Comparison of ENCODE assay signal across 10 cellular contexts in genomic region chr10:74266-74621, GRCh38. TPM values are rescaled to one million over a fixed set of nuclear protein-coding genes. Genes with fewer than 3 reads are reported as not detected.
DNase-seq lines count a peak whose midpoint lies in the region; ATAC-seq and TF ChIP-seq lines count a peak whose summit lies in the region.
"Not testable (repeated sequence)": the region's sequence is repeated elsewhere in the genome, so short reads cannot be mapped to it uniquely, and the experiment has no call there.
"Had no signal": no experiment of that assay in that cellular context is flagged by ENCODE, and none has a peak within 500 bp of the region (broad histone marks: within the 10 kb centered on the region; RNA-seq: fewer than 3 reads in every experiment).

No MANE protein-coding gene starts in this region.

- not testable (repeated sequence) for H3K9me3 ChIP-seq in CD4-positive, alpha-beta memory T cell (ENCODE audit: control insufficient read depth in 1 of 2, low read length in 2 of 2); PC-3 (ENCODE audit: low read length); mesenchymal stem cell (ENCODE audit: control insufficient read depth, low read length); sigmoid colon; upper lobe of right lung

- peak overlapping the region; percentile 62 for H3K4me2 ChIP-seq in PC-3 (ENCODE audit: low read length)
- peak overlapping the region; percentile 72 for H3K4me2 ChIP-seq in mesenchymal stem cell (ENCODE audit: low read length, poor library complexity, severe bottlenecking)

- H2AFZ ChIP-seq in PC-3 (ENCODE audit: low read length) = 0 out of 2 replicates have a peak overlapping the region, but pooled peaks have one; percentile 63
- H2AFZ ChIP-seq in mesenchymal stem cell (ENCODE audit: low read depth, low read length) = not testable (repeated sequence)

- H2BK120ac ChIP-seq in mesenchymal stem cell (ENCODE audit: low read depth, low read length) = not testable (repeated sequence)

- H4K20me1 ChIP-seq in PC-3 (ENCODE audit: low read length) = not testable (repeated sequence)

- H3K4ac ChIP-seq in mesenchymal stem cell (ENCODE audit: low read depth in 1 of 2, low read length in 2 of 2) = not testable (repeated sequence)

- H3K9ac ChIP-seq in PC-3 (ENCODE audit: low read length); mesenchymal stem cell (ENCODE audit: low read length): not testable (repeated sequence)

- in situ Hi-C loops in astrocyte of the spinal cord (cut with HindIII; ENCODE audit: low sequenced_read_pairs) = not testable (repeated sequence)

- not testable (repeated sequence) for H4K91ac ChIP-seq in mesenchymal stem cell (ENCODE audit: low read length)

- not testable (repeated sequence) for TF ChIP-seq EP300 in sigmoid colon (IDR thresholded peaks at IDR 0.05)

- intact Hi-C loops in CD4-positive, alpha-beta memory T cell (cut with micrococcal nuclease); PC-3 (cut with micrococcal nuclease); activated CD4-positive, alpha-beta memory T cell treated with anti-CD3 and anti-CD28 coated beads for 36 hours (cut with micrococcal nuclease); sigmoid colon (cut with DNase I); upper lobe of right lung (cut with DNase I): not testable (repeated sequence)

- H3K36me3 ChIP-seq in CD4-positive, alpha-beta memory T cell (ENCODE audit: insufficient read depth, low read length); PC-3 (ENCODE audit: low read depth, low read length); mesenchymal stem cell (ENCODE audit: control insufficient read depth in 1 of 2, insufficient read depth in 2 of 2, low read depth in 1 of 2, low read length in 2 of 2); sigmoid colon; upper lobe of right lung: not testable (repeated sequence)

- not testable (repeated sequence) for H2BK15ac ChIP-seq in mesenchymal stem cell (ENCODE audit: low read depth, poor library complexity, severe bottlenecking)

- not testable (repeated sequence) for TF ChIP-seq POLR2A in sigmoid colon (IDR thresholded peaks at IDR 0.05)

- H3K79me1 ChIP-seq in mesenchymal stem cell (replicated peaks; ENCODE audit: low read length, poor library complexity, severe bottlenecking) = not testable (repeated sequence)

- not testable (repeated sequence) for H3K27me3 Mint-ChIP-seq in CD4-positive, alpha-beta memory T cell
- peaks cover 14% of the 10 kb centered on the region for H3K27me3 Mint-ChIP-seq in activated CD4-positive, alpha-beta memory T cell treated with anti-CD3 and anti-CD28 coated beads for 36 hours

- not testable (repeated sequence) for H3K4me1 Mint-ChIP-seq in CD4-positive, alpha-beta memory T cell; activated CD4-positive, alpha-beta memory T cell treated with anti-CD3 and anti-CD28 coated beads for 36 hours (ENCODE audit: low read depth)

- CTCF ChIA-PET in CD4-positive, alpha-beta memory T cell (lab: Charles Lee; ENCODE audit: partially characterized antibody) = interaction anchor here (0.7 to 1.4 kb wide), 2 partner anchors 12 to 55 kb away, joined by 3 to 6 read pairs; no protein-coding TSS in a partner anchor
- CTCF ChIA-PET in PC-3 (lab: Charles Lee) = not testable (repeated sequence)
- CTCF ChIA-PET in activated CD4-positive, alpha-beta memory T cell treated with anti-CD3 and anti-CD28 coated beads for 36 hours (lab: Charles Lee) = interaction anchor here (1.1 to 1.6 kb wide), 3 partner anchors 15 to 136 kb away, joined by 4 to 7 read pairs (median 5); no protein-coding TSS in a partner anchor

- not testable (repeated sequence) for H3K18ac ChIP-seq in mesenchymal stem cell (ENCODE audit: low read depth in 1 of 2, low read length in 2 of 2)

- H3K4me3 Mint-ChIP-seq in CD4-positive, alpha-beta memory T cell = peak overlapping the region; percentile 28 to 87 (median 58)
- peak overlapping the region; percentile 69 for H3K4me3 Mint-ChIP-seq in activated CD4-positive, alpha-beta memory T cell treated with anti-CD3 and anti-CD28 coated beads for 36 hours

- TF ChIP-seq CTCF in PC-3 (conservative IDR thresholded peaks at IDR 0.05; ENCODE audit: low read depth, low read length); astrocyte of the spinal cord (IDR thresholded peaks at IDR 0.05; ENCODE audit: low read depth, low read length); epithelial cell of proximal tubule (conservative IDR thresholded peaks at IDR 0.05; ENCODE audit: low read depth, low read length); sigmoid colon (IDR thresholded peaks at IDR 0.05); upper lobe of right lung (IDR thresholded peaks at IDR 0.05): not testable (repeated sequence)

- H2AK5ac ChIP-seq in mesenchymal stem cell (ENCODE audit: low read length, severe bottlenecking) = not testable (repeated sequence)

- not testable (repeated sequence) for H3K27me3 ChIP-seq in CD4-positive, alpha-beta memory T cell (ENCODE audit: insufficient read depth, low read length); PC-3 (ENCODE audit: low read length); mesenchymal stem cell (ENCODE audit: control insufficient read depth in 1 of 2, insufficient read depth in 1 of 2, low read length in 2 of 2); sigmoid colon; upper lobe of right lung

- POLR2A ChIA-PET in CD4-positive, alpha-beta memory T cell (lab: Charles Lee; ENCODE audit: partially characterized antibody); PC-3 (lab: Charles Lee; ENCODE audit: unreplicated experiment); activated CD4-positive, alpha-beta memory T cell treated with anti-CD3 and anti-CD28 coated beads for 36 hours (lab: Charles Lee): not testable (repeated sequence)

- not testable (repeated sequence) for H4K8ac ChIP-seq in mesenchymal stem cell (ENCODE audit: low read length)

- DNase-seq in CD4-positive, alpha-beta memory T cell; PC-3; activated CD4-positive, alpha-beta memory T cell treated with anti-CD3 and anti-CD28 coated beads for 36 hours; astrocyte of the spinal cord (ENCODE audit: low read depth, low spot score); epithelial cell of proximal tubule (ENCODE audit: low read depth); mesenchymal stem cell; sigmoid colon; upper lobe of right lung: not testable (repeated sequence)

- H3K4me1 ChIP-seq in CD4-positive, alpha-beta memory T cell (ENCODE audit: insufficient read depth, low read length); PC-3 (ENCODE audit: insufficient read depth, low read length); mesenchymal stem cell (ENCODE audit: control insufficient read depth, insufficient read depth, low read depth, low read length); sigmoid colon; upper lobe of right lung: not testable (repeated sequence)

- not testable (repeated sequence) for H3K36me3 Mint-ChIP-seq in CD4-positive, alpha-beta memory T cell; activated CD4-positive, alpha-beta memory T cell treated with anti-CD3 and anti-CD28 coated beads for 36 hours

- ATAC-seq in PC-3, upper lobe of right lung: not testable (repeated sequence)

- H3K27ac Mint-ChIP-seq in CD4-positive, alpha-beta memory T cell; activated CD4-positive, alpha-beta memory T cell treated with anti-CD3 and anti-CD28 coated beads for 36 hours: not testable (repeated sequence)

- not testable (repeated sequence) for BruUV-seq in PC-3 (replicated peaks; lab: Mats Ljungman, UMichigan)

- not testable (repeated sequence) for H3K14ac ChIP-seq in mesenchymal stem cell (ENCODE audit: low read length in 2 of 2)

- not testable (repeated sequence) for H3K79me2 ChIP-seq in PC-3 (ENCODE audit: low read length)

- not testable (repeated sequence) for H2BK12ac ChIP-seq in mesenchymal stem cell (ENCODE audit: low read length in 2 of 2)

- not testable (repeated sequence) for H3F3A ChIP-seq in PC-3 (ENCODE audit: low read length, unreplicated experiment)

- not testable (repeated sequence) for H3K23ac ChIP-seq in mesenchymal stem cell (ENCODE audit: low read length in 2 of 2)

- H3K4me3 ChIP-seq in CD4-positive, alpha-beta memory T cell (ENCODE audit: low read length in 2 of 2); PC-3 (ENCODE audit: low read length): not testable (repeated sequence)
- H3K4me3 ChIP-seq in astrocyte of the spinal cord (ENCODE audit: low read depth, low read length) (peak overlapping the region; percentile 46), epithelial cell of proximal tubule (ENCODE audit: low read depth, low read length) (peak overlapping the region; percentile 64), mesenchymal stem cell (ENCODE audit: insufficient read depth in 1 of 2, low read depth in 1 of 2, low read length in 2 of 2) (peak overlapping the region in 1 of 2 experiments; percentile 75), sigmoid colon (peak overlapping the region in 3 of 4 donors; percentile 35 to 56 (median 50)), upper lobe of right lung (peak overlapping the region; percentile 50)

- WGBS in mesenchymal stem cell = 41% methylated on average over 15 of the region's 17 CpGs
- 36 to 37% methylated on average over 17 of the region's 17 CpGs for WGBS in sigmoid colon, 2 donors

- H3K27ac ChIP-seq in CD4-positive, alpha-beta memory T cell (ENCODE audit: low read depth, low read length); PC-3 (ENCODE audit: low read length); mesenchymal stem cell (ENCODE audit: low read length, poor library complexity, severe bottlenecking); sigmoid colon; upper lobe of right lung: not testable (repeated sequence)

- H3K9me3 Mint-ChIP-seq in CD4-positive, alpha-beta memory T cell; activated CD4-positive, alpha-beta memory T cell treated with anti-CD3 and anti-CD28 coated beads for 36 hours: not testable (repeated sequence)

- not testable (repeated sequence) for H2BK5ac ChIP-seq in mesenchymal stem cell (ENCODE audit: low read depth, low read length, poor library complexity, severe bottlenecking)

- not testable (repeated sequence) for H3K9me2 ChIP-seq in PC-3 (replicated peaks; ENCODE audit: low read length)

RNA-seq across cellular contexts. Expression of gene TUBB8, which starts 25.1 kb away (rescaled TPM):
- not detected for total RNA-seq in CD4-positive, alpha-beta memory T cell
- polyA plus RNA-seq in CD4-positive, alpha-beta memory T cell = not detected
- total RNA-seq in PC-3 (2014; rRNA removed) (not detected in 2 replicates), epithelial cell of proximal tubule (0.29 and 2.1 TPM in 2 replicates), sigmoid colon (under 1 TPM in 1 of 4 donors, not detected in 3; 0.55 TPM), upper lobe of right lung (0.20 TPM)
- total RNA-seq in activated CD4-positive, alpha-beta memory T cell treated with anti-CD3 and anti-CD28 coated beads for 36 hours = not detected
- 0.11 TPM for polyA plus RNA-seq in mesenchymal stem cell (2013, experiment 1 of 2)
- 0.11 TPM for polyA plus RNA-seq in mesenchymal stem cell (2013, experiment 2 of 2)
- under 1 TPM in 1 of 3 donors, not detected in 2; 0.66 TPM for polyA plus RNA-seq in sigmoid colon
- total RNA-seq: myocyte, right lobe of liver had no signal
